In genomic region chr7:2732959-2733584, GRCh38 we compare ENCODE assay signal across 9 cellular contexts. TPM values are rescaled to one million over a fixed set of nuclear protein-coding genes. Genes with fewer than 3 reads are reported as not detected.
DNase-seq lines count a peak whose midpoint lies in the region; ATAC-seq and TF ChIP-seq lines count a peak whose summit lies in the region.
"Had no signal": no experiment of that assay in that cellular context is flagged by ENCODE, and none has a peak within 500 bp of the region (broad histone marks: within the 10 kb centered on the region; RNA-seq: fewer than 3 reads in every experiment).

No MANE protein-coding gene starts in this region.

- H3K27ac ChIP-seq in VCaP (peak overlapping the region; percentile 88), gastrocnemius medialis (peak overlapping the region; percentile 62 to 82 (median 71))

- in situ Hi-C loops in gastrocnemius medialis (cut with MboI; ENCODE audit: low sequenced_read_pairs in 4 of 4) = no loop called here

- ATAC-seq in gastrocnemius medialis (peak; percentile 83 to 94), GM21529 (IDR thresholded peaks at IDR 0.05; ENCODE audit: unreplicated experiment) (no peak), HG02852 (IDR thresholded peaks at IDR 0.05; ENCODE audit: unreplicated experiment) (no peak), GM18511 (IDR thresholded peaks at IDR 0.05; ENCODE audit: unreplicated experiment) (no peak)

- H3K27me3 ChIP-seq in gastrocnemius medialis = no peaks in the 10 kb centered on the region

- peaks cover 0 to 13% of the 10 kb centered on the region in 2 donors for H3K36me3 ChIP-seq in gastrocnemius medialis

- no peaks in the 10 kb centered on the region for H3K9me3 ChIP-seq in gastrocnemius medialis

- intact Hi-C loops in cardiac septum (cut with DNase I) = loop anchor here (2.0 to 5.0 kb wide), 2 partner anchors 26 to 64 kb away; no protein-coding TSS in a partner anchor
- intact Hi-C loops in gastrocnemius medialis (cut with DNase I; ENCODE audit: low total_unique reads) = no loop called here

- DNase-seq in GM03348 (ENCODE audit: low spot score) (peak; percentile 44), cardiac septum (ENCODE audit: low spot score) (peak; percentile 86), gastrocnemius medialis (peak; percentile 79 to 85), HuH-7 (ENCODE audit: low spot score) (no peak)
- DNase-seq: NCI-H187 had no signal

- TF ChIP-seq CTCF in VCaP (conservative IDR thresholded peaks at IDR 0.05) (0 out of 2 replicates have a peak, but pooled peaks have one; percentile 13), gastrocnemius medialis (IDR thresholded peaks at IDR 0.05 in 4 of 5, conservative IDR thresholded peaks at IDR 0.05 in 1 of 5) (peak in 1 of 5 experiments; percentile 10)

- peak overlapping the region in 1 of 4 donors; percentile 1 for H3K4me3 ChIP-seq in gastrocnemius medialis

- H3K4me1 ChIP-seq in gastrocnemius medialis = peaks cover 14 to 18% of the 10 kb centered on the region in 2 donors

- TF ChIP-seq POLR2A in gastrocnemius medialis (IDR thresholded peaks at IDR 0.05) = no peak

RNA-seq across cellular contexts. Expression of gene AMZ1, which starts 45.1 kb away (rescaled TPM):
- total RNA-seq in cardiac septum (0.08 TPM), gastrocnemius medialis (not detected)

Comparison
In these comparisons a context has a peak if more than half of its experiments do, and no peak if none do; other contexts are left out.
1. ATAC-seq: peak in gastrocnemius medialis (2 of 2); none in GM21529 (single experiment), HG02852 (single experiment) and GM18511 (single experiment).